ENCODE assay signal across 8 cellular contexts in the genomic region with DNA sequence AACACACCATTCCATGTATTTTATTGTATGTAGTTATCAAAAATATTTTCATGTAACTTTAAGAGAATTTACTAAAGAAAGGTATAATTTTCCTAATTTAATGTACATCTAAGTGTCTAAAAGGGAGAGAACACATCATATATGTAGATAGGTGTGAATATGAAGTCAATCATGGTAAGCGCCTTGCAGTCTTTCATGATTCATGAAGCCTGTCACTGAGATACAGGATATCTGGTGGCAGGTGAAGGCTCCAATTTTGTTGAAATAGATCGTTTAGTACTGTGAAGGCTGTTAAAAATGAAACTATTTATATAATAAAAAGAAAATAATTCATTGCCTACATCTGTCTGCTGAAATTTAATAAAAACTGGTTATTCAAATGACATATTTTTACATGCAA.
"Had no signal": no experiment of that assay in that cellular context is flagged by ENCODE, and none has a peak within 500 bp of the region (broad histone marks: within the 10 kb centered on the region; RNA-seq: fewer than 3 reads in every experiment).

No MANE protein-coding gene starts in this region.

- H3K9me3 ChIP-seq: HAP-1 had no signal

- H3K4me2 ChIP-seq: GM23338 had no signal

- DNase-seq: GM23248, GOT3, H7, H9, HCEC 1CT, HFFc6 had no signal

- H3K4me3 ChIP-seq: GM23248, GM23338, HAP-1 had no signal

- H3K36me3 ChIP-seq: HAP-1 had no signal

- H3K9ac ChIP-seq: GM23248 had no signal

- H3K27ac ChIP-seq: GM23248 had no signal

- H2AFZ ChIP-seq: GM23248, GM23338 had no signal
